ENCODE assay signal across 13 cellular contexts in the genomic region with DNA sequence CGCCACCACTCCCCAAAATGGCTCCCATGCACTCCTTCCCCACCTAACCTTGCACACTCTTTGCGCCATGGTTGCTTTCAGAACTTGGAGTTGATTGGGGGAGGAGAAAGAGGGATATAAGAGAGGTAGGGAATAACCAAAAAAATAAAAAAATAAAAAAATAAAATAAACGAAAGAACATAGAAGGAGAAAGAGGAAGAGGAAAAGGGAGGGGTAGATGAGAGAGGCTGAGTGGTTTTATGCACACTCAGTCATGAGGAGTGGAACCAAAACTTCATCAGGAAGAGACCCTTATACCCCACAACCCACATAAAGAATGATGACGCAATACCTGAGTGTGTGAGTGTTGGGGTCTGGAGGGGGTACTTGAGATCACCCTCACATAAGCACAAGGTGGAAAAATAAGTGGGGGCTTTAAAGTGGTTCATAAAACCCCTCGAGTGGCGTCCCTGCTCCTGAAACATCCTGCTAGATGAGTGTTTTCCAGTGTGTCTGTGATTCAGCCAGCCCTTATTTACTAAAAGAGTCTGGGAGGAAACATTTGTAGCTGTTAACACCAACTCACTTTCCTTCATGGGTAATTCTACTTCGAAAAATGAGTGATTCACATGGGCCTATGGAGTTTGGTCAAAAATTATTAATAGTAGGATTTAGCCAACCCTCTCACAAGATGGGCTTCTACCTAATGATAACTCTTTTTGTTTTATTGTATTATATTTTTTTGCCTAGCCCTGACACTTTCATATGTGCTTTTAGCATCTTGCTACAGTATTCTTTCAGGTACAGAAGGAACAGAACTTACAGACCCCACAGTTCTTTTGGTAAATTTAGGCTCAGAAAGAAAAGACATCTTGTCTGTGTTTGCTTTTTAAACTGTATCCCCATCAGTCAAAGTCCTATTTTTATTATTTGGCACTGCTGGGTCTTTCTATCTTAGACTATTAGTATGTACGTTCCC. TPM values are rescaled to one million over a fixed set of nuclear protein-coding genes. Genes with fewer than 3 reads are reported as not detected.
A peak's percentile ranks its signal among the peaks of the same experiment; 100 is the strongest.
DNase-seq lines count a peak whose midpoint lies in the region; ATAC-seq and FAIRE-seq lines count a peak whose summit lies in the region.
"Had no signal": no experiment of that assay in that cellular context is flagged by ENCODE, and none has a peak within 500 bp of the region (broad histone marks: within the 10 kb centered on the region; RNA-seq: fewer than 3 reads in every experiment).

No MANE protein-coding gene starts in this region.

- peak in 2 of 5 donors; percentile 50 to 57 for DNase-seq in CD8-positive, alpha-beta memory T cell
- DNase-seq in GM19239 (ENCODE audit: insufficient read length, low spot score) (no peak), mesenchymal stem cell (no peak), NCI-H510A treated with DMSO at 0.1 percent for 48 hours (lab: John Stamatoyannopoulos, UW) (no peak), hippocampal formation (lab: John Stamatoyannopoulos, UW) (no peak)
- DNase-seq in activated CD4-positive, alpha-beta T cell treated with anti-CD3 and anti-CD28 coated beads, Interleukin-2, amount 10 ng/mL, durations not matched to agents 7 days and 5 days: no peak
- DNase-seq in stimulated activated CD4-positive, alpha-beta T cell treated with anti-CD3 and anti-CD28 coated beads, Interleukin-2, amount 100 ng/mL, for 48 hours: no peak
- DNase-seq: Kasumi-1, NCI-H748 treated with DMSO at 0.1 percent for 48 hours had no signal

- H2BK5ac ChIP-seq in mesenchymal stem cell (ENCODE audit: low read depth, low read length, poor library complexity, severe bottlenecking): no peak overlapping the region

- no peak overlapping the region for H3K4me2 ChIP-seq in mesenchymal stem cell (ENCODE audit: low read length, poor library complexity, severe bottlenecking)

- peaks cover 78% of the 10 kb centered on the region for H3K4me1 ChIP-seq in CD8-positive, alpha-beta memory T cell (ENCODE audit: insufficient read depth, low read length)
- peaks cover 1% of the 10 kb centered on the region for H3K4me1 ChIP-seq in mesenchymal stem cell (ENCODE audit: control insufficient read depth, insufficient read depth, low read depth, low read length)

- H3K4ac ChIP-seq in mesenchymal stem cell (ENCODE audit: low read depth in 1 of 2, low read length in 2 of 2): no peak overlapping the region

- WGBS in mesenchymal stem cell: 55% methylated on average over 4 of the region's 8 CpGs

- no peak overlapping the region for H4K91ac ChIP-seq in mesenchymal stem cell (ENCODE audit: low read length)

- peak overlapping the region; percentile 48 for H3K4me3 ChIP-seq in CD8-positive, alpha-beta memory T cell (ENCODE audit: low read length)
- no peak overlapping the region for H3K4me3 ChIP-seq in mesenchymal stem cell (ENCODE audit: insufficient read depth in 1 of 2, low read depth in 1 of 2, low read length in 2 of 2)
- H3K4me3 ChIP-seq: thoracic aorta had no signal

- peak; percentile 95 for FAIRE-seq in GM19239 (lab: Jason Lieb, UNC)

- H3K27ac ChIP-seq in CD8-positive, alpha-beta memory T cell (ENCODE audit: low read depth, low read length): peak overlapping the region; percentile 20
- no peak overlapping the region for H3K27ac ChIP-seq in mesenchymal stem cell (ENCODE audit: low read length, poor library complexity, severe bottlenecking)
- H3K27ac ChIP-seq: thoracic aorta had no signal

- CTCF ChIA-PET in CD8-positive, alpha-beta memory T cell (lab: Charles Lee): interaction anchor here (1.2 to 1.6 kb wide), 4 partner anchors 12 to 34 kb away, joined by 6 to 7 read pairs (median 6); no protein-coding TSS in a partner anchor
- CTCF ChIA-PET in activated CD4-positive, alpha-beta T cell treated with anti-CD3 and anti-CD28 coated beads, Interleukin-2, amount 10 ng/mL, durations not matched to agents 7 days and 5 days (lab: Charles Lee): interaction anchor here (1.9 to 2.5 kb wide), 2 partner anchors 12 to 22 kb away, joined by 5 to 11 read pairs; no protein-coding TSS in a partner anchor

- H3K9ac ChIP-seq in mesenchymal stem cell (ENCODE audit: low read length): no peak overlapping the region

- no peaks in the 10 kb centered on the region for H3K9me3 ChIP-seq in CD8-positive, alpha-beta memory T cell (ENCODE audit: low read length)
- no peaks in the 10 kb centered on the region for H3K9me3 ChIP-seq in mesenchymal stem cell (ENCODE audit: control insufficient read depth, low read length)
- H3K9me3 ChIP-seq: thoracic aorta had no signal

- peaks cover 78 to 92% (median 85%) of the 10 kb centered on the region in 3 donors for H3K4me1 Mint-ChIP-seq in CD8-positive, alpha-beta memory T cell
- peaks cover 81% of the 10 kb centered on the region for H3K4me1 Mint-ChIP-seq in activated CD4-positive, alpha-beta T cell treated with anti-CD3 and anti-CD28 coated beads, Interleukin-2, amount 10 ng/mL, durations not matched to agents 7 days and 5 days

- H3K4me3 Mint-ChIP-seq in CD8-positive, alpha-beta memory T cell: peak overlapping the region; percentile 88 to 100 (median 99)
- H3K4me3 Mint-ChIP-seq in activated CD4-positive, alpha-beta T cell treated with anti-CD3 and anti-CD28 coated beads, Interleukin-2, amount 10 ng/mL, durations not matched to agents 7 days and 5 days: peak overlapping the region; percentile 93
- H3K4me3 Mint-ChIP-seq: WTC11 had no signal

- no peak overlapping the region for H3K14ac ChIP-seq in mesenchymal stem cell (ENCODE audit: low read length in 2 of 2)

- no peak overlapping the region for H2AK5ac ChIP-seq in mesenchymal stem cell (ENCODE audit: low read length, severe bottlenecking)

- H2BK15ac ChIP-seq in mesenchymal stem cell (ENCODE audit: low read depth, poor library complexity, severe bottlenecking): no peak overlapping the region

- ATAC-seq in GM21723 (IDR thresholded peaks at IDR 0.05; ENCODE audit: unreplicated experiment): no peak
- ATAC-seq: WTC11 had no signal

- peaks cover 0 to 1% of the 10 kb centered on the region in 2 donors for H3K27me3 Mint-ChIP-seq in CD8-positive, alpha-beta memory T cell
- H3K27me3 Mint-ChIP-seq in activated CD4-positive, alpha-beta T cell treated with anti-CD3 and anti-CD28 coated beads, Interleukin-2, amount 10 ng/mL, durations not matched to agents 7 days and 5 days: no peaks in the 10 kb centered on the region

- H3K27me3 ChIP-seq in CD8-positive, alpha-beta memory T cell (ENCODE audit: insufficient read depth, low read length, poor library complexity, severe bottlenecking): no peaks in the 10 kb centered on the region
- H3K27me3 ChIP-seq in mesenchymal stem cell (ENCODE audit: control insufficient read depth in 1 of 2, insufficient read depth in 1 of 2, low read length in 2 of 2): peaks cover 3 to 19% of the 10 kb centered on the region in 2 experiments

- H3K36me3 ChIP-seq in CD8-positive, alpha-beta memory T cell (ENCODE audit: insufficient read depth, low read length): peaks cover 10% of the 10 kb centered on the region
- H3K36me3 ChIP-seq in mesenchymal stem cell (ENCODE audit: control insufficient read depth in 1 of 2, insufficient read depth in 2 of 2, low read depth in 1 of 2, low read length in 2 of 2): no peaks in the 10 kb centered on the region
- H3K36me3 ChIP-seq: thoracic aorta had no signal

- no peak overlapping the region for H2BK12ac ChIP-seq in mesenchymal stem cell (ENCODE audit: low read length in 2 of 2)

- POLR2A ChIA-PET in CD8-positive, alpha-beta memory T cell (lab: Charles Lee): interaction anchor here (1.2 to 1.8 kb wide), 2 partner anchors 12 to 15 kb away, joined by 3 to 7 read pairs; no protein-coding TSS in a partner anchor
- POLR2A ChIA-PET in activated CD4-positive, alpha-beta T cell treated with anti-CD3 and anti-CD28 coated beads, Interleukin-2, amount 10 ng/mL, durations not matched to agents 7 days and 5 days (lab: Charles Lee): no interaction called here

- peaks cover 28 to 44% (median 31%) of the 10 kb centered on the region in 3 donors for H3K36me3 Mint-ChIP-seq in CD8-positive, alpha-beta memory T cell
- peaks cover 87% of the 10 kb centered on the region for H3K36me3 Mint-ChIP-seq in activated CD4-positive, alpha-beta T cell treated with anti-CD3 and anti-CD28 coated beads, Interleukin-2, amount 10 ng/mL, durations not matched to agents 7 days and 5 days (ENCODE audit: low read depth)
- H3K36me3 Mint-ChIP-seq: WTC11 had no signal

- H2BK120ac ChIP-seq in mesenchymal stem cell (ENCODE audit: low read depth, low read length): peak overlapping the region; percentile 64

- no peaks in the 10 kb centered on the region for H3K79me1 ChIP-seq in mesenchymal stem cell (replicated peaks; ENCODE audit: low read length, poor library complexity, severe bottlenecking)

- H2AFZ ChIP-seq in mesenchymal stem cell (ENCODE audit: low read depth, low read length): no peak overlapping the region

- no peak overlapping the region for H4K8ac ChIP-seq in mesenchymal stem cell (ENCODE audit: low read length)

- H3K27ac Mint-ChIP-seq in CD8-positive, alpha-beta memory T cell: peak overlapping the region; percentile 90 to 99 (median 97)
- peak overlapping the region; percentile 93 for H3K27ac Mint-ChIP-seq in activated CD4-positive, alpha-beta T cell treated with anti-CD3 and anti-CD28 coated beads, Interleukin-2, amount 10 ng/mL, durations not matched to agents 7 days and 5 days
- H3K27ac Mint-ChIP-seq: WTC11 had no signal

- H3K23ac ChIP-seq in mesenchymal stem cell (ENCODE audit: low read length in 2 of 2): no peak overlapping the region

- H3K9me3 Mint-ChIP-seq in CD8-positive, alpha-beta memory T cell: no peaks in the 10 kb centered on the region
- H3K9me3 Mint-ChIP-seq in activated CD4-positive, alpha-beta T cell treated with anti-CD3 and anti-CD28 coated beads, Interleukin-2, amount 10 ng/mL, durations not matched to agents 7 days and 5 days: no peaks in the 10 kb centered on the region

- H3K18ac ChIP-seq in mesenchymal stem cell (ENCODE audit: low read depth in 1 of 2, low read length in 2 of 2): no peak overlapping the region

RNA-seq across cellular contexts. Expression of a gene that starts 5.2 kb away (rescaled TPM):
- 10 to 100 TPM; 74.0 to 75.0 TPM for total RNA-seq in CD8-positive, alpha-beta memory T cell
- polyA plus RNA-seq in CD8-positive, alpha-beta memory T cell: 48.5 TPM
- total RNA-seq in activated CD4-positive, alpha-beta T cell treated with anti-CD3 and anti-CD28 coated beads, Interleukin-2, amount 10 ng/mL, durations not matched to agents 7 days and 5 days: 10 to 100 TPM; 70.4 to 70.6 TPM
- 0.12 TPM for polyA plus RNA-seq in mesenchymal stem cell (2013, experiment 1 of 2)
- polyA plus RNA-seq in mesenchymal stem cell (2013, experiment 2 of 2): 0.15 TPM
- total RNA-seq: epithelial cell of proximal tubule had no signal
